ENCODE assay signal across 8 cellular contexts in genomic region chr1:172135076-172135672, GRCh38.
A peak's percentile ranks its signal among the peaks of the same experiment; 100 is the strongest.
DNase-seq lines count a peak whose midpoint lies in the region; FAIRE-seq and TF ChIP-seq lines count a peak whose summit lies in the region.

No MANE protein-coding gene starts in this region.

- no peak for TF ChIP-seq EP300 in H1 (IDR thresholded peaks at IDR 0.05; ENCODE audit: borderline replicate concordance in 1 of 2, low read depth in 2 of 2, low read length in 2 of 2)

- peak; percentile 62 to 66 for TF ChIP-seq RAD21 in H1 (IDR thresholded peaks at IDR 0.05 in 1 of 2, conservative IDR thresholded peaks at IDR 0.05 in 1 of 2; ENCODE audit: low read depth in 2 of 2, low read length in 2 of 2)

- no peak overlapping the region for H3K4me2 ChIP-seq in H1 (ENCODE audit: insufficient read depth in 1 of 2, low read depth in 2 of 2, low read length in 2 of 2)

- H3K4me3 ChIP-seq in NB4 (ENCODE audit: low read depth, low read length), result no peak overlapping the region
- no peak overlapping the region for H3K4me3 ChIP-seq in H1 (ENCODE audit: extremely low read depth in 1 of 4, insufficient read depth in 2 of 4, low read depth in 3 of 4, low read length in 4 of 4)
- no peak overlapping the region for H3K4me3 ChIP-seq in retinal pigment epithelial cell (ENCODE audit: low read length)

- no peaks in the 10 kb centered on the region for H3K36me3 ChIP-seq in H1 (ENCODE audit: control insufficient read depth in 2 of 4, insufficient read depth in 4 of 4, low read length in 3 of 4)

- no peak overlapping the region for H3K14ac ChIP-seq in H1 (ENCODE audit: insufficient read length)

- no peaks in the 10 kb centered on the region for H3K27me3 ChIP-seq in H1 (replicated peaks in 1 of 4; ENCODE audit: control insufficient read depth in 3 of 4, extremely low read depth in 1 of 4, insufficient read depth in 3 of 4, low read length in 3 of 4)

- WGBS in H1 (ENCODE audit: extremely low coverage in 1 of 2, insufficient coverage in 1 of 2, insufficient read length in 1 of 2, insufficient replicate concordance in 2 of 2, low coverage in 1 of 2, low lambda C conversion rate in 2 of 2, missing lambda C conversion rate in 1 of 2), 2 experiments, result 33 to 100% methylated on average over 1 to 2 of the region's 2 CpGs

- no peak overlapping the region for H2BK12ac ChIP-seq in H1 (ENCODE audit: low read depth, low read length)

- H2AFZ ChIP-seq in H1 (ENCODE audit: low read length), result no peak overlapping the region

- no peak overlapping the region for H3K18ac ChIP-seq in H1 (ENCODE audit: extremely low read depth, low read length)

- POLR2A ChIA-PET in activated CD4-positive, alpha-beta memory T cell treated with anti-CD3 and anti-CD28 coated beads for 36 hours (lab: Charles Lee), result no interaction called here
- POLR2A ChIA-PET in activated CD4-positive, alpha-beta memory T cell treated with anti-CD3 and anti-CD28 coated beads, Interleukin-2, amount 10 ng/mL, durations not matched to agents 7 days and 5 days (lab: Charles Lee), result no interaction called here
- POLR2A ChIA-PET in H1 (lab: Charles Lee; ENCODE audit: partially characterized antibody), result no interaction called here

- H4K20me1 ChIP-seq in H1 (replicated peaks in 1 of 2; ENCODE audit: control insufficient read depth in 1 of 2, insufficient read depth in 2 of 2, low read length in 2 of 2), result no peaks in the 10 kb centered on the region

- H4K8ac ChIP-seq in H1 (ENCODE audit: extremely low read depth, insufficient read depth, low read length), result no peak overlapping the region

- H3K79me1 ChIP-seq in H1 (ENCODE audit: low read depth, low read length), result no peaks in the 10 kb centered on the region

- H3K27me3 Mint-ChIP-seq in activated CD4-positive, alpha-beta memory T cell treated with anti-CD3 and anti-CD28 coated beads for 36 hours, result no peaks in the 10 kb centered on the region
- H3K27me3 Mint-ChIP-seq in activated CD4-positive, alpha-beta memory T cell treated with anti-CD3 and anti-CD28 coated beads, Interleukin-2, amount 10 ng/mL, durations not matched to agents 7 days and 5 days, result no peaks in the 10 kb centered on the region

- H3K4me1 Mint-ChIP-seq in activated CD4-positive, alpha-beta memory T cell treated with anti-CD3 and anti-CD28 coated beads for 36 hours (ENCODE audit: low read depth), result peaks cover 18% of the 10 kb centered on the region
- H3K4me1 Mint-ChIP-seq in activated CD4-positive, alpha-beta memory T cell treated with anti-CD3 and anti-CD28 coated beads, Interleukin-2, amount 10 ng/mL, durations not matched to agents 7 days and 5 days, result peaks cover 16% of the 10 kb centered on the region

- no peak overlapping the region for H3K23ac ChIP-seq in H1 (ENCODE audit: insufficient read length)

- H3K27ac Mint-ChIP-seq in activated CD4-positive, alpha-beta memory T cell treated with anti-CD3 and anti-CD28 coated beads for 36 hours, result peak overlapping the region; percentile 29
- H3K27ac Mint-ChIP-seq in activated CD4-positive, alpha-beta memory T cell treated with anti-CD3 and anti-CD28 coated beads, Interleukin-2, amount 10 ng/mL, durations not matched to agents 7 days and 5 days, result no peak overlapping the region

- no peak overlapping the region for H2BK5ac ChIP-seq in H1 (ENCODE audit: low read depth, low read length)

- H3K23me2 ChIP-seq in H1 (ENCODE audit: low read depth, low read length), result no peaks in the 10 kb centered on the region

- no peak overlapping the region for H3K4ac ChIP-seq in H1 (replicated peaks; ENCODE audit: insufficient read length, low read depth, low read length)

- H3K4me1 ChIP-seq in H1 (replicated peaks in 1 of 4; ENCODE audit: control insufficient read depth in 3 of 4, insufficient read depth in 4 of 4, low read length in 3 of 4), result no peaks in the 10 kb centered on the region

- TF ChIP-seq CTCF in NB4 (IDR thresholded peaks at IDR 0.05; ENCODE audit: low read depth, low read length), result peak; percentile 54
- TF ChIP-seq CTCF in H1 (IDR thresholded peaks at IDR 0.05; ENCODE audit: control extremely low read depth in 1 of 3, insufficient read depth in 1 of 3, low read depth in 1 of 3, low read length in 3 of 3), result peak in 2 of 3 experiments; percentile 47 to 78; a peak in 2 of 4 replicates
- TF ChIP-seq CTCF in retinal pigment epithelial cell (conservative IDR thresholded peaks at IDR 0.05; ENCODE audit: low read depth, low read length), result peak; percentile 48

- no peak overlapping the region for H4K91ac ChIP-seq in H1 (replicated peaks; ENCODE audit: insufficient read length, low read length)

- H3K9me3 ChIP-seq in H1 (ENCODE audit: insufficient read depth in 2 of 2, low read depth in 1 of 2, low read length in 1 of 2), result no peaks in the 10 kb centered on the region

- no peak overlapping the region for H3K27ac ChIP-seq in H1 (ENCODE audit: low read depth, low read length)

- no peak overlapping the region for H2BK15ac ChIP-seq in H1 (ENCODE audit: low read length)

- H3K9me3 Mint-ChIP-seq in activated CD4-positive, alpha-beta memory T cell treated with anti-CD3 and anti-CD28 coated beads for 36 hours, result no peaks in the 10 kb centered on the region
- H3K9me3 Mint-ChIP-seq in activated CD4-positive, alpha-beta memory T cell treated with anti-CD3 and anti-CD28 coated beads, Interleukin-2, amount 10 ng/mL, durations not matched to agents 7 days and 5 days, result peaks cover 3% of the 10 kb centered on the region

- H3K36me3 Mint-ChIP-seq in activated CD4-positive, alpha-beta memory T cell treated with anti-CD3 and anti-CD28 coated beads for 36 hours, result no peaks in the 10 kb centered on the region
- H3K36me3 Mint-ChIP-seq in activated CD4-positive, alpha-beta memory T cell treated with anti-CD3 and anti-CD28 coated beads, Interleukin-2, amount 10 ng/mL, durations not matched to agents 7 days and 5 days (ENCODE audit: low read depth), result no peaks in the 10 kb centered on the region

- no peak overlapping the region for H2BK20ac ChIP-seq in H1 (ENCODE audit: low read length)

- intact Hi-C loops in activated CD4-positive, alpha-beta memory T cell treated with anti-CD3 and anti-CD28 coated beads for 36 hours (cut with micrococcal nuclease), result loop anchor here (2.0 kb wide), 1 partner anchor 20 kb away; no protein-coding TSS in a partner anchor

- FAIRE-seq in H1 (lab: Jason Lieb, UNC), result peak; percentile 81

- CTCF ChIA-PET in activated CD4-positive, alpha-beta memory T cell treated with anti-CD3 and anti-CD28 coated beads for 36 hours (lab: Charles Lee), result interaction anchor here (1.4 kb wide), 1 partner anchor 263 kb away, joined by 6 read pairs; no protein-coding TSS in a partner anchor
- CTCF ChIA-PET in activated CD4-positive, alpha-beta memory T cell treated with anti-CD3 and anti-CD28 coated beads, Interleukin-2, amount 10 ng/mL, durations not matched to agents 7 days and 5 days (lab: Charles Lee), result interaction anchor here (1.6 to 1.7 kb wide), 2 partner anchors 13 to 264 kb away, joined by 4 to 6 read pairs; no protein-coding TSS in a partner anchor
- CTCF ChIA-PET in H1 (lab: Charles Lee; ENCODE audit: partially characterized antibody), result interaction anchor here (1.0 to 4.0 kb wide), 11 partner anchors 10 to 293 kb away, joined by 3 to 20 read pairs (median 4); no protein-coding TSS in a partner anchor

- H3K56ac ChIP-seq in H1 (replicated peaks; ENCODE audit: insufficient read length, low read depth, low read length), result no peak overlapping the region

- H2BK120ac ChIP-seq in H1 (replicated peaks; ENCODE audit: low read depth, low read length), result no peak overlapping the region

- no peaks in the 10 kb centered on the region for H3K79me2 ChIP-seq in H1 (ENCODE audit: control insufficient read depth in 1 of 2, insufficient read depth in 2 of 2, low read length in 2 of 2)

- H3K4me3 Mint-ChIP-seq in activated CD4-positive, alpha-beta memory T cell treated with anti-CD3 and anti-CD28 coated beads for 36 hours, result no peak overlapping the region
- no peak overlapping the region for H3K4me3 Mint-ChIP-seq in activated CD4-positive, alpha-beta memory T cell treated with anti-CD3 and anti-CD28 coated beads, Interleukin-2, amount 10 ng/mL, durations not matched to agents 7 days and 5 days

- H4K5ac ChIP-seq in H1 (ENCODE audit: insufficient read length, low read depth, low read length), result no peak overlapping the region

- H2AK5ac ChIP-seq in H1 (ENCODE audit: low read depth, low read length), result no peak overlapping the region

- no peak overlapping the region for H3K9ac ChIP-seq in H1 (replicated peaks in 1 of 4; ENCODE audit: extremely low read depth in 1 of 4, low read depth in 3 of 4, low read length in 3 of 4)

- no peak for DNase-seq in activated CD4-positive, alpha-beta memory T cell treated with anti-CD3 and anti-CD28 coated beads for 36 hours
- DNase-seq in activated CD4-positive, alpha-beta memory T cell treated with anti-CD3 and anti-CD28 coated beads, Interleukin-2, amount 10 ng/mL, durations not matched to agents 7 days and 5 days, result no peak
- DNase-seq in NB4 (ENCODE audit: low read depth), result peak; percentile 29
- no peak for DNase-seq in H1 (ENCODE audit: low read depth in 1 of 2, low spot score in 2 of 2)
- no peak for DNase-seq in retinal pigment epithelial cell (ENCODE audit: low read depth)
- no peak for DNase-seq in cerebellum (ENCODE audit: low spot score)
- DNase-seq in anterior cingulate cortex (lab: John Stamatoyannopoulos, UW), result no peak
- DNase-seq in activated effector memory CD4-positive, alpha-beta T cell treated with Interleukin-2 at 50 U/mL for 16 hours, result no peak

- TF ChIP-seq POLR2A in NB4 (IDR thresholded peaks at IDR 0.05; ENCODE audit: extremely low read depth, insufficient read length) (no peak), H1 (IDR thresholded peaks at IDR 0.05; ENCODE audit: control extremely low read depth in 1 of 2, low read depth in 2 of 2, low read length in 2 of 2) (no peak)

TF ChIP-seq in H1, 55 proteins besides CTCF, POLR2A, EP300 and RAD21:
- TF ChIP-seq JUN (IDR thresholded peaks at IDR 0.05; ENCODE audit: low read depth, low read length), result no peak
- TF ChIP-seq SIN3A (conservative IDR thresholded peaks at IDR 0.05 in 1 of 2, IDR thresholded peaks at IDR 0.05 in 1 of 2; ENCODE audit: low read depth in 1 of 2, low read length in 2 of 2), result no peak
- TF ChIP-seq MAFK (IDR thresholded peaks at IDR 0.05; ENCODE audit: low read depth, low read length), result no peak
- TF ChIP-seq RXRA (IDR thresholded peaks at IDR 0.05; ENCODE audit: insufficient read depth, low read depth, low read length), result no peak
- TF ChIP-seq ATF2 (IDR thresholded peaks at IDR 0.05; ENCODE audit: low read length), result no peak
- no peak for TF ChIP-seq TAF7 (optimal IDR thresholded peaks at IDR 0.05; ENCODE audit: borderline replicate concordance, low read depth, low read length)
TF ChIP-seq in H1: peak in this region for 0.
